Comparison of ENCODE assay signal across 1 cellular context in the genomic region with DNA sequence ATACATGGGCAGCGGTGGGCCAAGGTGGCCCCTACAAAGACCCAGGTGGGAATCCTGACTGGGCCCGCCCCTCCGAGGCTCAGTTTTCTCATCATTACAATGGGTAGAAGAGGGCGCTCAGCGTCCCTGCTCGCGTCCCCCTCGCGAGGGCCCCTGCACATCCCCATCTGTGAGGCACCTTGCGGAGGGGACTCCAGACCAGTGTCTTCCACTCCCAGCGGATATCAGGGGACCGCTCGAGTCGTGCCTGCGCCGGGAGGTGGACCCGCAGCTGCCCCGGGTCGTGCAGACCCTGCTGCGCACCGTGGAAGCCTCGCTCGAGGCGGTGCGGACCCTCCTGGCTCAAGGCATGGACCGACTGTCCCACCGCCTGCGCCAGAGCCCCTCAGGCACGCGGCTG.
TF ChIP-seq lines count a peak whose summit lies in the region.

No MANE protein-coding gene starts in this region.

TF ChIP-seq in HepG2, 621 proteins besides CTCF, POLR2A, EP300 and RAD21:
- TF ChIP-seq STAG1 (CRISPR knock-in tag; IDR thresholded peaks at IDR 0.05), result no peak
- TF ChIP-seq ZNF629 (CRISPR knock-in tag; conservative IDR thresholded peaks at IDR 0.05), result peak; percentile 87
- TF ChIP-seq ZNF790 (CRISPR knock-in tag; IDR thresholded peaks at IDR 0.05; ENCODE audit: borderline replicate concordance), result no peak
